9 cellular contexts compared by ENCODE assay signal in genomic region chr3:48467110-48467454, GRCh38. TPM values are rescaled to one million over a fixed set of nuclear protein-coding genes. Genes with fewer than 3 reads are reported as not detected.
DNase-seq lines count a peak whose midpoint lies in the region; ATAC-seq and TF ChIP-seq lines count a peak whose summit lies in the region.
"Had no signal": no experiment of that assay in that cellular context is flagged by ENCODE, and none has a peak within 500 bp of the region (broad histone marks: within the 10 kb centered on the region; RNA-seq: fewer than 3 reads in every experiment).

No MANE protein-coding gene starts in this region.

- H3K27me3 ChIP-seq in CD4-positive, CD25-positive, alpha-beta regulatory T cell (ENCODE audit: control insufficient read depth, insufficient read depth, low read length), result no peaks in the 10 kb centered on the region
- H3K27me3 ChIP-seq in MG63 (no peaks in the 10 kb centered on the region), ovary (no peaks in the 10 kb centered on the region)

- peak overlapping the region; percentile 90 to 97 (median 96) for H3K27ac Mint-ChIP-seq in CD4-positive, CD25-positive, alpha-beta regulatory T cell
- H3K27ac Mint-ChIP-seq in effector memory CD8-positive, alpha-beta T cell, result peak overlapping the region; percentile 98 to 99

- H3K27me3 Mint-ChIP-seq in CD4-positive, CD25-positive, alpha-beta regulatory T cell, result no peaks in the 10 kb centered on the region
- H3K27me3 Mint-ChIP-seq in effector memory CD8-positive, alpha-beta T cell, result no peaks in the 10 kb centered on the region

- peaks cover 0 to 64% (median 29%) of the 10 kb centered on the region in 4 donors for H3K4me1 Mint-ChIP-seq in CD4-positive, CD25-positive, alpha-beta regulatory T cell
- peaks cover 40 to 47% of the 10 kb centered on the region in 2 donors for H3K4me1 Mint-ChIP-seq in effector memory CD8-positive, alpha-beta T cell (ENCODE audit: low read depth in 2 of 2)

- no peak for DNase-seq in CD4-positive, CD25-positive, alpha-beta regulatory T cell
- no peak for DNase-seq in MG63
- DNase-seq in effector memory CD8-positive, alpha-beta T cell, result no peak
- DNase-seq in ovary, result no peak
- DNase-seq in NCI-H345 (lab: John Stamatoyannopoulos, UW), result no peak
- no peak for DNase-seq in SHP77 (lab: John Stamatoyannopoulos, UW)
- no peak for DNase-seq in NCI-H128 (lab: John Stamatoyannopoulos, UW; ENCODE audit: unreplicated experiment)
- DNase-seq: NCI-H226 had no signal

- 46 to 62% (median 53%) methylated on average over 9 of the region's 9 CpGs for WGBS in ovary, 3 donors

- no peak for ATAC-seq in CD4-positive, CD25-positive, alpha-beta regulatory T cell (ENCODE audit: low read depth in 2 of 2)
- ATAC-seq in effector memory CD8-positive, alpha-beta T cell (replicated peaks), result no peak
- ATAC-seq in HG03280 (IDR thresholded peaks at IDR 0.05; ENCODE audit: unreplicated experiment), result no peak

- peaks cover 30% of the 10 kb centered on the region for H3K36me3 ChIP-seq in CD4-positive, CD25-positive, alpha-beta regulatory T cell (ENCODE audit: control insufficient read depth, insufficient read depth, low read length)
- peaks cover 21% of the 10 kb centered on the region for H3K36me3 ChIP-seq in MG63
- H3K36me3 ChIP-seq in ovary, result no peaks in the 10 kb centered on the region

- H3K4me1 ChIP-seq in CD4-positive, CD25-positive, alpha-beta regulatory T cell (ENCODE audit: control insufficient read depth, insufficient read depth, low read length, poor library complexity, severe bottlenecking), result peaks cover 71% of the 10 kb centered on the region
- peaks cover 25% of the 10 kb centered on the region for H3K4me1 ChIP-seq in ovary (ENCODE audit: insufficient read depth)

- TF ChIP-seq CTCF in ovary (IDR thresholded peaks at IDR 0.05), result no peak

- no peaks in the 10 kb centered on the region for H3K9me3 ChIP-seq in CD4-positive, CD25-positive, alpha-beta regulatory T cell (ENCODE audit: control insufficient read depth in 2 of 2, low read length in 2 of 2)
- H3K9me3 ChIP-seq in MG63, result no peaks in the 10 kb centered on the region
- H3K9me3 ChIP-seq in ovary, result no peaks in the 10 kb centered on the region

- H3K27ac ChIP-seq in CD4-positive, CD25-positive, alpha-beta regulatory T cell (ENCODE audit: insufficient read depth, low read length, poor library complexity, severe bottlenecking), result peak overlapping the region; percentile 94
- peak overlapping the region; percentile 98 to 100 for H3K27ac ChIP-seq in ovary

- TF ChIP-seq EP300 in ovary (IDR thresholded peaks at IDR 0.05), result no peak

- H3K4me3 Mint-ChIP-seq in CD4-positive, CD25-positive, alpha-beta regulatory T cell, result peak overlapping the region; percentile 90 to 98 (median 95)
- H3K4me3 Mint-ChIP-seq in effector memory CD8-positive, alpha-beta T cell, result peak overlapping the region; percentile 91 to 93

- no peaks in the 10 kb centered on the region for H3K9me3 Mint-ChIP-seq in CD4-positive, CD25-positive, alpha-beta regulatory T cell
- H3K9me3 Mint-ChIP-seq in effector memory CD8-positive, alpha-beta T cell, result no peaks in the 10 kb centered on the region

- H3K4me3 ChIP-seq in CD4-positive, CD25-positive, alpha-beta regulatory T cell (ENCODE audit: low read depth, low read length), result peak overlapping the region; percentile 78
- H3K4me3 ChIP-seq in MG63, result peak overlapping the region; percentile 71
- peak overlapping the region; percentile 48 for H3K4me3 ChIP-seq in ovary

- intact Hi-C loops in ovary (cut with DNase I), result loop anchor here in 1 of 4 donors (10.0 kb wide), 1 partner anchor 218 kb away; the partner anchor contains the start of gene NCKIPSD

- H3K36me3 Mint-ChIP-seq in CD4-positive, CD25-positive, alpha-beta regulatory T cell, result peaks cover 14% of the 10 kb centered on the region
- peaks cover 47% of the 10 kb centered on the region for H3K36me3 Mint-ChIP-seq in effector memory CD8-positive, alpha-beta T cell (ENCODE audit: insufficient read depth)

- no peak for TF ChIP-seq POLR2A in ovary (IDR thresholded peaks at IDR 0.05)

RNA-seq across cellular contexts. Expression of gene ATRIP, which starts 20.5 kb away (rescaled TPM):
- total RNA-seq in CD4-positive, CD25-positive, alpha-beta regulatory T cell, result 11.5 TPM
- 10 to 100 TPM in 3 of 4 donors, 1 to 10 TPM in 1; 9.6 to 14.7 (median 13.3) TPM for polyA plus RNA-seq in CD4-positive, CD25-positive, alpha-beta regulatory T cell
- total RNA-seq in MG63 (2014; rRNA removed; shearing (Covaris generic); ENCODE audit: low replicate concordance), result 6.8 and 25.3 TPM in 2 replicates
- total RNA-seq in ovary, result 1 to 10 TPM; 3.9 to 7.9 (median 6.4) TPM
- 10 to 100 TPM in 1 of 2 donors, 1 to 10 TPM in 1; 6.4 to 11.4 TPM for polyA plus RNA-seq in ovary

RNA-seq across cellular contexts. Expression of gene TMA7, which starts 27.0 kb away (rescaled TPM):
- 248 TPM for total RNA-seq in CD4-positive, CD25-positive, alpha-beta regulatory T cell
- polyA plus RNA-seq in CD4-positive, CD25-positive, alpha-beta regulatory T cell, result 100 to 1,000 TPM; 664 to 743 (median 695) TPM
- total RNA-seq in MG63 (2014; rRNA removed; shearing (Covaris generic); ENCODE audit: low replicate concordance), result 316 and 348 TPM in 2 replicates
- total RNA-seq in ovary, result 100 to 1,000 TPM; 138 to 318 (median 199) TPM
- polyA plus RNA-seq in ovary, result 100 to 1,000 TPM; 350 to 380 TPM

RNA-seq across cellular contexts. Expression of gene CCDC51, which starts 27.2 kb away (rescaled TPM):
- total RNA-seq in CD4-positive, CD25-positive, alpha-beta regulatory T cell, result 4.6 TPM
- polyA plus RNA-seq in CD4-positive, CD25-positive, alpha-beta regulatory T cell, result 10 to 100 TPM in 1 of 4 donors, 1 to 10 TPM in 3; 7.1 to 13.7 (median 9.1) TPM
- total RNA-seq in MG63 (2014; rRNA removed; shearing (Covaris generic); ENCODE audit: low replicate concordance), result 26.9 and 28.6 TPM in 2 replicates
- total RNA-seq in ovary, result 1 to 10 TPM; 6.3 to 8.5 (median 7.5) TPM
- 1 to 10 TPM; 9.1 to 9.9 TPM for polyA plus RNA-seq in ovary

RNA-seq across cellular contexts. Expression of gene SHISA5, which starts 36.9 kb away (rescaled TPM):
- 197 TPM for total RNA-seq in CD4-positive, CD25-positive, alpha-beta regulatory T cell
- 100 to 1,000 TPM; 415 to 598 (median 440) TPM for polyA plus RNA-seq in CD4-positive, CD25-positive, alpha-beta regulatory T cell
- total RNA-seq in MG63 (2014; rRNA removed; shearing (Covaris generic); ENCODE audit: low replicate concordance), result 94.4 and 113 TPM in 2 replicates
- 100 to 1,000 TPM in 5 of 7 donors, 10 to 100 TPM in 2; 62.5 to 150 (median 138) TPM for total RNA-seq in ovary
- 100 to 1,000 TPM in 1 of 2 donors, 10 to 100 TPM in 1; 59.7 to 118 TPM for polyA plus RNA-seq in ovary

RNA-seq across cellular contexts. Expression of gene PLXNB1, which starts 37.2 kb away (rescaled TPM):
- total RNA-seq in CD4-positive, CD25-positive, alpha-beta regulatory T cell, result 5.2 TPM
- polyA plus RNA-seq in CD4-positive, CD25-positive, alpha-beta regulatory T cell, result under 1 TPM in 1 of 4 donors, not detected in 3; 0.07 TPM
- total RNA-seq in MG63 (2014; rRNA removed; shearing (Covaris generic); ENCODE audit: low replicate concordance), result 1.6 and 7.0 TPM in 2 replicates
- total RNA-seq in ovary, result 100 to 1,000 TPM in 2 of 7 donors, 10 to 100 TPM in 5; 70.8 to 166 (median 83.7) TPM
- 10 to 100 TPM; 11.2 to 90.2 TPM for polyA plus RNA-seq in ovary
